ENCODE assay signal across 8 cellular contexts in the genomic region with DNA sequence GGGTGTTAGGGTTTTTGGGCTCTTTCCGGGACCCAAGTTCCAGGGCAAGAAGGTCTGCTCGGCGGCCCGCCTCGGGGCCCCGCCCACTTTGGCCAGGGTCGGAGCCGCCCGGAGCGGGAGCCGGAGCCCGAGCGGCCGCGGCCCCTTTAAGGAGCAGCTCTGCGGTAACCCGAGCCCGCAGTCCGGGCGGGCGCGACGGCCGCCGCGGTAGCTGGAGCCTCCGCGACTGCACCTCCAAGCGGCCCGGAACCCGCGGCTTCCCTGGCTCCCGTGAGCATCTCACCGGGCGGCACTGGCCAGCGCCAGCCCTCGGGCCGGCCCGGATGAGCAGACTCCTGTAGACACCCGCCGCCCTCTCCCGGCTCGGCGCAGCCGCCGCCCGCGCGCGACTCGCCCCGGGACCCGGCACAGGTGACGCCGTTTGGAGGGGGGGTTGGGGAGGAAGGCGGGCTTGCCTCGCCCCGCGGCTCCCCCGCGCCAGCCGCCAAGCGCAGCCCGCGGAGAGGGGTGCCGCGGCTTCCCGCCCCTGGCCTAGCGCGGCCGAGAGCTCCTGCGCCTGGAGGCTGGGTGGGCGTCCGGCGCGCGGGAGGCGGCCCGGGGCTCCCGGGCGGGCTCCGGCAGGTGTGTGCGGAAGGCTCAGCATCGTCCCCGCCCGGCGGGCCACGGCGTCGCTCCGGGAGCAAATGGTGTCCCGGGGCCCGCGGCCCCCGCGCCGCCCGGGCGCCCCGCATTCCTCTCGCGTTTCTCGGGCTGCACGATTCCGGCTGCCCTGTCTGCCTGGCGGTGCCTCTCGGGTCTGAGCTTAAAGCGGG. TPM values are rescaled to one million over a fixed set of nuclear protein-coding genes. Genes with fewer than 3 reads are reported as not detected.
DNase-seq lines count a peak whose midpoint lies in the region; ATAC-seq and TF ChIP-seq lines count a peak whose summit lies in the region.

A gene with protein sequence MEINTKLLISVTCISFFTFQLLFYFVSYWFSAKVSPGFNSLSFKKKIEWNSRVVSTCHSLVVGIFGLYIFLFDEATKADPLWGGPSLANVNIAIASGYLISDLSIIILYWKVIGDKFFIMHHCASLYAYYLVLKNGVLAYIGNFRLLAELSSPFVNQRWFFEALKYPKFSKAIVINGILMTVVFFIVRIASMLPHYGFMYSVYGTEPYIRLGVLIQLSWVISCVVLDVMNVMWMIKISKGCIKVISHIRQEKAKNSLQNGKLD (plus strand): TSS at position 149 of the 812 bp plus-strand sequence. CDS start 26,547 bp downstream, outside the sequence.

- peak within 1 kb of the TSS; percentile 73 to 91 (median 83) for H3K4me3 ChIP-seq in stomach

- no peak for TF ChIP-seq CTCF in endothelial cell (IDR thresholded peaks at IDR 0.05; ENCODE audit: unreplicated experiment)
- no peak for TF ChIP-seq CTCF in stomach (IDR thresholded peaks at IDR 0.05)

- H3K27me3 ChIP-seq in stomach = peaks cover 0 to 16% (median 0%) of the 10 kb centered on the region in 3 donors

- peaks cover 3% of the 10 kb centered on the region for H3K4me1 Mint-ChIP-seq in endothelial cell (ENCODE audit: unreplicated experiment)

- H3K27ac ChIP-seq in stomach = peak within 1 kb of the TSS; percentile 79 to 92 (median 89)

- TF ChIP-seq POLR2A in stomach (IDR thresholded peaks at IDR 0.05) = no peak

- H3K4me1 ChIP-seq in stomach = peaks cover 14 to 50% (median 34%) of the 10 kb centered on the region in 4 donors

- no peak for TF ChIP-seq EP300 in stomach (IDR thresholded peaks at IDR 0.05)

- intact Hi-C loops in stomach (cut with DNase I; ENCODE audit: low total_unique reads) = no loop called here

- H3K9me3 Mint-ChIP-seq in endothelial cell (ENCODE audit: unreplicated experiment) = no peaks in the 10 kb centered on the region

- 0 to 2% (median 0%) methylated on average over 5 to 108 of the region's 108 CpGs for WGBS in stomach, 5 donors

- H3K36me3 ChIP-seq in stomach = no peaks in the 10 kb centered on the region

- no peak within 1 kb of the TSS for H3K27ac Mint-ChIP-seq in endothelial cell (ENCODE audit: unreplicated experiment)

- H3K4me3 Mint-ChIP-seq in endothelial cell (ENCODE audit: unreplicated experiment) = peak within 1 kb of the TSS; percentile 94

- DNase-seq in NCI-H1436 (lab: John Stamatoyannopoulos, UW) (peak; percentile 16), NCI-H1436 treated with DMSO at 0.1 percent for 48 hours (lab: John Stamatoyannopoulos, UW) (no peak), NCI-H345 treated with DMSO at 0.1 percent for 48 hours (lab: John Stamatoyannopoulos, UW; ENCODE audit: unreplicated experiment) (peak; percentile 65), endothelial cell (ENCODE audit: low spot score) (peak; percentile 70), midbrain (lab: John Stamatoyannopoulos, UW) (peak; percentile 70), stomach (peak; percentile 78)
- DNase-seq in activated CD8-positive, alpha-beta memory T cell treated with anti-CD3 and anti-CD28 coated beads for 24 hours = peak; percentile 73

- no peaks in the 10 kb centered on the region for H3K36me3 Mint-ChIP-seq in endothelial cell (ENCODE audit: low read depth, unreplicated experiment)

- H3K9me3 ChIP-seq in stomach = no peaks in the 10 kb centered on the region

- H3K27me3 Mint-ChIP-seq in endothelial cell (ENCODE audit: unreplicated experiment) = peaks cover 7% of the 10 kb centered on the region

- ATAC-seq in HG02970 (IDR thresholded peaks at IDR 0.05; ENCODE audit: low FRiP score, unreplicated experiment) = peak; percentile 46

RNA-seq across cellular contexts. Expression of the gene that starts here (rescaled TPM):
- total RNA-seq in endothelial cell (ENCODE audit: unreplicated experiment) = 0.41 TPM
- total RNA-seq in stomach = 10 to 100 TPM in 4 of 5 donors, 1 to 10 TPM in 1; 2.6 to 20.1 (median 14.0) TPM
- 1 to 10 TPM; 1.6 to 3.2 (median 2.2) TPM for polyA plus RNA-seq in stomach

Comparison
In these comparisons a context has a peak if more than half of its experiments do, and no peak if none do; other contexts are left out.
1. Peak in DNase-seq in endothelial cell; RNA of the gene not detected or under 1 TPM.